Comparison of ENCODE assay signal across 18 cellular contexts in the genomic region with DNA sequence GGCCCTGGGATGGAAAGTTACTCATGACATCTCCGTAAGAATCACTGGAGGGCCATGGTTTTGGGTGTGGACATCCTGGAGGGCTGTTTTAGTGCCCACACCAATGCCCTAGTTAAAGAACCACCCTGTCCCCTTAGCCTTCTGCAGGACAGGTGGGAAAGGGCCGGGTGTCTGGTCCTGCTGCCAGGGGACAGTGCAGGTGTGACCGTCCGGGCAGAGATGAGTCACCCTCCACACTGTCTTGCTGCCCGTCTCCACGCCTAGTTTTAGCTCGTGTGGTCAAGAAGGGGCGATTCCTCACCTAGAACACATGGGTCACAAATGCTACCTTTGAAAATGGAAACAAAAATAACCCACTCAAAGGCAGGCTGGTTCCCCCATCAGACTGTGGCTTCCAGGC. TPM values are rescaled to one million over a fixed set of nuclear protein-coding genes. Genes with fewer than 3 reads are reported as not detected.
DNase-seq lines count a peak whose midpoint lies in the region; ATAC-seq and TF ChIP-seq lines count a peak whose summit lies in the region.
"Had no signal": no experiment of that assay in that cellular context is flagged by ENCODE, and none has a peak within 500 bp of the region (broad histone marks: within the 10 kb centered on the region; RNA-seq: fewer than 3 reads in every experiment).

No MANE protein-coding gene starts in this region.

- H3K9me3 Mint-ChIP-seq in chondrocyte (ENCODE audit: low read depth): no peaks in the 10 kb centered on the region
- H3K9me3 Mint-ChIP-seq in neural crest cell: no peaks in the 10 kb centered on the region
- H3K9me3 Mint-ChIP-seq: stimulated activated effector memory CD8-positive, alpha-beta T cell treated with anti-CD3 and anti-CD28 coated beads, Interleukin-12 subunit alpha, Interleukin-12 subunit beta, amount 100 ng/mL, for 72 hours had no signal

- H3K4me3 Mint-ChIP-seq in chondrocyte (ENCODE audit: unreplicated experiment) (no peak overlapping the region), neural crest cell (no peak overlapping the region)
- H3K4me3 Mint-ChIP-seq: stimulated activated effector memory CD8-positive, alpha-beta T cell treated with anti-CD3 and anti-CD28 coated beads, Interleukin-12 subunit alpha, Interleukin-12 subunit beta, amount 100 ng/mL, for 72 hours had no signal

- H3K4me1 ChIP-seq in heart left ventricle (peaks cover 9 to 77% (median 59%) of the 10 kb centered on the region in 12 donors), uterus (peaks cover 20 to 29% of the 10 kb centered on the region in 2 donors)

- H3K27ac ChIP-seq in heart left ventricle: peak overlapping the region in 7 of 12 donors; percentile 5 to 97 (median 31)
- H3K27ac ChIP-seq in uterus: peak overlapping the region; percentile 89 to 98

- ATAC-seq in heart left ventricle (no peak), left ventricle myocardium superior (no peak)
- ATAC-seq: stimulated activated effector memory CD8-positive, alpha-beta T cell treated with anti-CD3 and anti-CD28 coated beads, Interleukin-12 subunit alpha, Interleukin-12 subunit beta, amount 100 ng/mL, for 72 hours had no signal

- H3K4me3 ChIP-seq in heart left ventricle: no peak overlapping the region
- H3K4me3 ChIP-seq in uterus: no peak overlapping the region

- TF ChIP-seq CTCF in heart left ventricle (IDR thresholded peaks at IDR 0.05) (no peak), chondrocyte (IDR thresholded peaks at IDR 0.05) (no peak), neural crest cell (conservative IDR thresholded peaks at IDR 0.05) (no peak), uterus (IDR thresholded peaks at IDR 0.05) (no peak)

- H3K27me3 ChIP-seq in heart left ventricle (no peaks in the 10 kb centered on the region), uterus (no peaks in the 10 kb centered on the region)

- H3K4me1 Mint-ChIP-seq in chondrocyte (ENCODE audit: low read depth) (peaks cover 64% of the 10 kb centered on the region), neural crest cell (peaks cover 45% of the 10 kb centered on the region)

- H3K9me3 ChIP-seq in heart left ventricle (no peaks in the 10 kb centered on the region), uterus (no peaks in the 10 kb centered on the region)

- peaks cover 0 to 5% (median 0%) of the 10 kb centered on the region in 9 donors for H3K36me3 ChIP-seq in heart left ventricle
- H3K36me3 ChIP-seq in uterus: no peaks in the 10 kb centered on the region

- H3K27ac Mint-ChIP-seq in chondrocyte (ENCODE audit: unreplicated experiment) (peak overlapping the region; percentile 17), neural crest cell (ENCODE audit: unreplicated experiment) (peak overlapping the region; percentile 32)
- H3K27ac Mint-ChIP-seq: stimulated activated effector memory CD8-positive, alpha-beta T cell treated with anti-CD3 and anti-CD28 coated beads, Interleukin-12 subunit alpha, Interleukin-12 subunit beta, amount 100 ng/mL, for 72 hours had no signal

- intact Hi-C loops in heart left ventricle (cut with DNase I) (loop anchor here in 4 of 10 donors (2.0 to 5.0 kb wide), 2 partner anchors 36 to 39 kb away; a partner anchor contains a TSS), left ventricle myocardium superior (cut with micrococcal nuclease) (no loop called here), uterus (cut with DNase I; ENCODE audit: low total_unique reads) (no loop called here)

- H3K36me3 Mint-ChIP-seq in chondrocyte (ENCODE audit: low read depth) (peaks cover 4% of the 10 kb centered on the region), neural crest cell (ENCODE audit: low read depth) (no peaks in the 10 kb centered on the region)
- H3K36me3 Mint-ChIP-seq: stimulated activated effector memory CD8-positive, alpha-beta T cell treated with anti-CD3 and anti-CD28 coated beads, Interleukin-12 subunit alpha, Interleukin-12 subunit beta, amount 100 ng/mL, for 72 hours had no signal

- DNase-seq in heart left ventricle: no peak
- no peak for DNase-seq in left ventricle myocardium superior
- DNase-seq in chondrocyte (ENCODE audit: low spot score): no peak
- no peak for DNase-seq in neural crest cell (ENCODE audit: low read depth, low spot score)
- no peak for DNase-seq in uterus
- no peak for DNase-seq in iPS-NIHi7 (ENCODE audit: extremely low spot score)
- DNase-seq in NCI-H128 (lab: John Stamatoyannopoulos, UW; ENCODE audit: unreplicated experiment): no peak
- no peak for DNase-seq in erythroblast (lab: John Stamatoyannopoulos, UW)
- DNase-seq: activated CD4-positive, alpha-beta T cell treated with anti-CD3 and anti-CD28 coated beads, Interleukin-2, amount 50 U/mL, for 4 hours; anterior cingulate cortex; effector CD8-positive, alpha-beta T cell; foreskin melanocyte; KG1; NCI-H187; SHP77; stimulated activated CD4-positive, alpha-beta T cell treated with anti-CD3 and anti-CD28 coated beads, Interleukin-4, amount 100 ng/mL, for 4 hours had no signal

- WGBS in heart left ventricle, 4 donors: 84 to 91% (median 87%) methylated on average over 7 to 8 of the region's 8 CpGs

- H3K27me3 Mint-ChIP-seq in chondrocyte (ENCODE audit: low read depth) (no peaks in the 10 kb centered on the region), neural crest cell (ENCODE audit: low read depth) (no peaks in the 10 kb centered on the region)

- no peak for TF ChIP-seq POLR2A in heart left ventricle (IDR thresholded peaks at IDR 0.05)
- no peak for TF ChIP-seq POLR2A in uterus (IDR thresholded peaks at IDR 0.05)
- no peak for TF ChIP-seq POLR2A in erythroblast (IDR thresholded peaks at IDR 0.05; ENCODE audit: low read length)

RNA-seq across cellular contexts. Expression of a gene that starts 17.0 kb away (rescaled TPM):
- total RNA-seq in heart left ventricle (1 to 10 TPM in 3 of 9 donors, under 1 TPM in 6; 0.23 to 3.3 (median 0.52) TPM), left ventricle myocardium superior (0.79 TPM), chondrocyte (0.67 to 2.3 TPM (median 1.3 TPM) in 3 replicates), neural crest cell (1.2 TPM in 2 replicates), uterus (10 to 100 TPM in 1 of 4 donors, 1 to 10 TPM in 2, not detected in 1; 1.8 to 14.5 (median 3.8) TPM)
- 1 to 10 TPM in 1 of 2 donors, under 1 TPM in 1; 0.29 to 2.0 TPM for polyA plus RNA-seq in heart left ventricle
- total RNA-seq: H4 had no signal

RNA-seq across cellular contexts. Expression of a gene that starts 39.2 kb away (rescaled TPM):
- 100 to 1,000 TPM in 4 of 9 donors, 10 to 100 TPM in 5; 65.6 to 201 (median 98.3) TPM for total RNA-seq in heart left ventricle
- 10 to 100 TPM; 25.1 to 54.4 TPM for polyA plus RNA-seq in heart left ventricle
- total RNA-seq in left ventricle myocardium superior: 132 TPM
- total RNA-seq in chondrocyte: 429 to 540 TPM (median 535 TPM) in 3 replicates
- total RNA-seq in neural crest cell: 58.5 and 60.2 TPM in 2 replicates
- 100 to 1,000 TPM; 119 to 399 (median 127) TPM for total RNA-seq in uterus

RNA-seq across cellular contexts. Expression of a gene that starts 45.3 kb away (rescaled TPM):
- total RNA-seq in heart left ventricle: 10 to 100 TPM; 14.0 to 40.9 (median 21.0) TPM
- polyA plus RNA-seq in heart left ventricle: 10 to 100 TPM; 11.7 to 18.3 TPM
- total RNA-seq in left ventricle myocardium superior: 24.7 TPM
- total RNA-seq in chondrocyte: 45.1 to 51.2 TPM (median 49.6 TPM) in 3 replicates
- 59.0 and 63.2 TPM in 2 replicates for total RNA-seq in neural crest cell
- 100 to 1,000 TPM in 1 of 4 donors, 10 to 100 TPM in 2, 1 to 10 TPM in 1; 6.5 to 102 (median 31.9) TPM for total RNA-seq in uterus
